14 cellular contexts compared by ENCODE assay signal in the genomic region with DNA sequence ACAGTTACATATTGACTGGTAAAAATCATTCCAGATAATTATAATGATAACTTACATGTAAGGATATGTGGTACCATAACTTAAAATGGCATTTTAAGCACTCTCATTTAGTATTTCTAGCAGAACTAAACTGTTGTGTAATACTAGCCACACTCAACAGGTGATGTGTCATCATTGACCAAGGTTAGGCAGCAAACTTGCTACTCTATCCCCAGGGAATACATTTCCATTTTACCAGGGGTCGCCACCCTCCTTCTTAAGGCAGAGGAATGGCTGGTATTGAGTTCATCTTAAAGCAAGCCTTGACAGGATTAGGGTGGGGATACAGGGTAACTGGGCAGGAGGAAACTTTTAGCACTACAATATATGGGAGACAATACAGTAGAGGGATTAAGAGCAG.
"Had no signal": no experiment of that assay in that cellular context is flagged by ENCODE, and none has a peak within 500 bp of the region (broad histone marks: within the 10 kb centered on the region; RNA-seq: fewer than 3 reads in every experiment).

No MANE protein-coding gene starts in this region.

- H3K27ac ChIP-seq: brain microvascular endothelial cell, suprapubic skin had no signal

- H3K4me3 ChIP-seq: esophagus squamous epithelium, suprapubic skin had no signal

- H3K27me3 ChIP-seq: brain microvascular endothelial cell, esophagus squamous epithelium, suprapubic skin had no signal

- DNase-seq: activated CD4-positive, alpha-beta T cell treated with anti-CD3 and anti-CD28 coated beads, Interleukin-2, amount 50 U/mL, for 1 hour; activated CD8-positive, alpha-beta memory T cell treated with anti-CD3 and anti-CD28 coated beads for 24 hours; activated gamma-delta T cell treated with Interleukin-2 at 50 U/mL for 16 hours; amygdala; brain microvascular endothelial cell; dermis blood vessel endothelial cell; effector memory CD8-positive, alpha-beta T cell; esophagus squamous epithelium; foreskin fibroblast; glutamatergic neuron; nucleus accumbens; posterior cingulate gyrus; right cardiac atrium had no signal

- H3K9me3 ChIP-seq: esophagus squamous epithelium, suprapubic skin had no signal

- H3K36me3 ChIP-seq: brain microvascular endothelial cell, esophagus squamous epithelium, suprapubic skin had no signal
